12 cellular contexts compared by ENCODE assay signal in genomic region chr14:24351517-24351916, GRCh38. TPM values are rescaled to one million over a fixed set of nuclear protein-coding genes. Genes with fewer than 3 reads are reported as not detected.
DNase-seq lines count a peak whose midpoint lies in the region; ATAC-seq and TF ChIP-seq lines count a peak whose summit lies in the region.
"Had no signal": no experiment of that assay in that cellular context is flagged by ENCODE, and none has a peak within 500 bp of the region (broad histone marks: within the 10 kb centered on the region; RNA-seq: fewer than 3 reads in every experiment).

No MANE protein-coding gene starts in this region.

- H3K27me3 ChIP-seq in adipocyte (replicated peaks; ENCODE audit: control insufficient read depth, insufficient read depth, low read length), result no peaks in the 10 kb centered on the region

- no peaks in the 10 kb centered on the region for H3K9me3 ChIP-seq in adipocyte (ENCODE audit: control insufficient read depth, low read length)
- H3K9me3 ChIP-seq: neutrophil had no signal

- H3K36me3 Mint-ChIP-seq in HFFc6 (ENCODE audit: low read depth) (no peaks in the 10 kb centered on the region), osteocyte (ENCODE audit: unreplicated experiment) (no peaks in the 10 kb centered on the region)
- H3K36me3 Mint-ChIP-seq in activated T-helper 17 cell treated with anti-CD3 and anti-CD28 coated beads, Interleukin-2, amount 50 U/mL, for 72 hours (ENCODE audit: low read depth), result no peaks in the 10 kb centered on the region

- H3K4me3 Mint-ChIP-seq in HFFc6, result no peak overlapping the region
- H3K4me3 Mint-ChIP-seq in osteocyte (ENCODE audit: unreplicated experiment), result no peak overlapping the region
- no peak overlapping the region for H3K4me3 Mint-ChIP-seq in activated T-helper 17 cell treated with anti-CD3 and anti-CD28 coated beads, Interleukin-2, amount 50 U/mL, for 72 hours
- H3K4me3 Mint-ChIP-seq: activated T-cell treated with anti-CD3 and anti-CD28 coated beads, Interleukin-2, amount 50 U/mL, for 72 hours had no signal

- TF ChIP-seq CTCF in HFFc6 (IDR thresholded peaks at IDR 0.05) (peak; percentile 44), osteocyte (IDR thresholded peaks at IDR 0.05) (no peak)

- H3K27me3 Mint-ChIP-seq in HFFc6 (ENCODE audit: insufficient read depth), result peaks cover 15% of the 10 kb centered on the region
- peaks cover 66% of the 10 kb centered on the region for H3K27me3 Mint-ChIP-seq in osteocyte (ENCODE audit: unreplicated experiment)
- peaks cover 17% of the 10 kb centered on the region for H3K27me3 Mint-ChIP-seq in activated T-helper 17 cell treated with anti-CD3 and anti-CD28 coated beads, Interleukin-2, amount 50 U/mL, for 72 hours

- no peak for ATAC-seq in HG02870 (IDR thresholded peaks at IDR 0.05; ENCODE audit: unreplicated experiment)
- ATAC-seq in activated T-helper 17 cell treated with anti-CD3 and anti-CD28 coated beads, Interleukin-2, amount 50 U/mL, for 72 hours (replicated peaks), result no peak
- ATAC-seq: activated T-cell treated with anti-CD3 and anti-CD28 coated beads, Interleukin-2, amount 50 U/mL, for 72 hours had no signal

- H3K27ac Mint-ChIP-seq in HFFc6, result no peak overlapping the region
- H3K27ac Mint-ChIP-seq in osteocyte (ENCODE audit: unreplicated experiment), result no peak overlapping the region
- H3K27ac Mint-ChIP-seq in activated T-helper 17 cell treated with anti-CD3 and anti-CD28 coated beads, Interleukin-2, amount 50 U/mL, for 72 hours, result no peak overlapping the region
- H3K27ac Mint-ChIP-seq: activated T-cell treated with anti-CD3 and anti-CD28 coated beads, Interleukin-2, amount 50 U/mL, for 72 hours had no signal

- H3K4me1 ChIP-seq in adipocyte (ENCODE audit: control insufficient read depth, insufficient read depth, low read length), result peaks cover 24% of the 10 kb centered on the region

- H3K36me3 ChIP-seq in adipocyte (ENCODE audit: control insufficient read depth, insufficient read depth, low read length, severe bottlenecking), result no peaks in the 10 kb centered on the region
- H3K36me3 ChIP-seq: neutrophil had no signal

- DNase-seq in AG08396 (ENCODE audit: low spot score) (peak; percentile 47), HFFc6 (peak; percentile 39), adipocyte (ENCODE audit: low read depth) (peak; percentile 77), iris pigment epithelial cell (ENCODE audit: low read depth) (peak; percentile 43), NCI-H2081 treated with DMSO at 0.1 percent for 48 hours (lab: John Stamatoyannopoulos, UW) (no peak), osteocyte (ENCODE audit: extremely low spot score, unreplicated experiment) (no peak)
- DNase-seq: activated T-cell treated with anti-CD3 and anti-CD28 coated beads, Interleukin-2, amount 50 U/mL, for 72 hours had no signal

- peak overlapping the region; percentile 22 for H3K9ac ChIP-seq in adipocyte (ENCODE audit: low read length)
- H3K9ac ChIP-seq: KMS-11 had no signal

- peaks cover 43% of the 10 kb centered on the region for H3K4me1 Mint-ChIP-seq in HFFc6 (ENCODE audit: low read depth)
- peaks cover 15% of the 10 kb centered on the region for H3K4me1 Mint-ChIP-seq in osteocyte (ENCODE audit: unreplicated experiment)
- no peaks in the 10 kb centered on the region for H3K4me1 Mint-ChIP-seq in activated T-helper 17 cell treated with anti-CD3 and anti-CD28 coated beads, Interleukin-2, amount 50 U/mL, for 72 hours

- peak overlapping the region; percentile 13 for H3K4me3 ChIP-seq in adipocyte (ENCODE audit: low read length)

- H3K9me3 Mint-ChIP-seq in HFFc6 (no peaks in the 10 kb centered on the region), osteocyte (ENCODE audit: unreplicated experiment) (no peaks in the 10 kb centered on the region)
- H3K9me3 Mint-ChIP-seq in activated T-helper 17 cell treated with anti-CD3 and anti-CD28 coated beads, Interleukin-2, amount 50 U/mL, for 72 hours, result no peaks in the 10 kb centered on the region
- H3K9me3 Mint-ChIP-seq: activated T-cell treated with anti-CD3 and anti-CD28 coated beads, Interleukin-2, amount 50 U/mL, for 72 hours had no signal

RNA-seq across cellular contexts. Expression of gene RIPK3, which starts 11.7 kb away (rescaled TPM):
- not detected for total RNA-seq in HFFc6 (2021; fragmentation: NEBNext Ultra II Directional; extraction: Animal tissue kit (Norgen Biotek cat#: 25700))
- 0.78 and 1.3 TPM in 2 replicates for total RNA-seq in osteocyte
- 10 to 100 TPM; 12.9 to 17.4 TPM for total RNA-seq in activated T-helper 17 cell treated with anti-CD3 and anti-CD28 coated beads, Interleukin-2, amount 50 U/mL, for 72 hours
- total RNA-seq: NCI-H460 had no signal

RNA-seq across cellular contexts. Expression of gene NFATC4, which starts 16.5 kb away (rescaled TPM):
- 10 to 100 TPM; 73.4 to 81.9 (median 77.2) TPM for total RNA-seq in HFFc6 (2021; fragmentation: NEBNext Ultra II Directional; extraction: Animal tissue kit (Norgen Biotek cat#: 25700))
- total RNA-seq in osteocyte, result 197 and 223 TPM in 2 replicates
- under 1 TPM in 1 of 2 donors, not detected in 1; 0.66 TPM for total RNA-seq in activated T-helper 17 cell treated with anti-CD3 and anti-CD28 coated beads, Interleukin-2, amount 50 U/mL, for 72 hours

RNA-seq across cellular contexts. Expression of gene ADCY4, which starts 16.6 kb away (rescaled TPM):
- total RNA-seq in HFFc6 (2021; fragmentation: NEBNext Ultra II Directional; extraction: Animal tissue kit (Norgen Biotek cat#: 25700)), result under 1 TPM in 3 of 6 experiments, not detected in 3; 0.25 to 0.41 (median 0.34) TPM
- total RNA-seq in osteocyte, result 25.3 and 26.5 TPM in 2 replicates
- 10 to 100 TPM in 1 of 2 donors, 1 to 10 TPM in 1; 2.3 to 10.5 TPM for total RNA-seq in activated T-helper 17 cell treated with anti-CD3 and anti-CD28 coated beads, Interleukin-2, amount 50 U/mL, for 72 hours

RNA-seq across cellular contexts. Expression of gene LTB4R, which starts 40.2 kb away (rescaled TPM):
- 1 to 10 TPM; 1.5 to 2.9 (median 1.9) TPM for total RNA-seq in HFFc6 (2021; fragmentation: NEBNext Ultra II Directional; extraction: Animal tissue kit (Norgen Biotek cat#: 25700))
- total RNA-seq in osteocyte, result 10.0 and 11.3 TPM in 2 replicates
- total RNA-seq in activated T-helper 17 cell treated with anti-CD3 and anti-CD28 coated beads, Interleukin-2, amount 50 U/mL, for 72 hours, result 10 to 100 TPM; 11.6 to 21.4 TPM

RNA-seq across cellular contexts. Expression of gene LTB4R2, which starts 41.6 kb away (rescaled TPM):
- 1 to 10 TPM; 2.2 to 3.0 (median 2.3) TPM for total RNA-seq in HFFc6 (2021; fragmentation: NEBNext Ultra II Directional; extraction: Animal tissue kit (Norgen Biotek cat#: 25700))
- total RNA-seq in osteocyte, result 12.5 and 14.9 TPM in 2 replicates
- 10 to 100 TPM in 1 of 2 donors, 1 to 10 TPM in 1; 8.7 to 13.5 TPM for total RNA-seq in activated T-helper 17 cell treated with anti-CD3 and anti-CD28 coated beads, Interleukin-2, amount 50 U/mL, for 72 hours

Comparison
In these comparisons a context has a peak if more than half of its experiments do, and no peak if none do; other contexts are left out.
1. DNase-seq: peak in AG08396 (single experiment), HFFc6 (single experiment), adipocyte (single experiment) and iris pigment epithelial cell (single experiment); none in NCI-H2081 treated with DMSO at 0.1 percent for 48 hours (single experiment) and osteocyte (single experiment).
2. RNA of gene NFATC4, which starts 16.5 kb away (total RNA-seq): 197 to 223 TPM in osteocyte and 73.4 to 81.9 TPM in HFFc6; 0.66 TPM in activated T-helper 17 cell treated with anti-CD3 and anti-CD28 coated beads, Interleukin-2, amount 50 U/mL, for 72 hours; every median in the first group is over 10 times any median in the second.